Comparison of ENCODE assay signal across 1 cellular context in the genomic region with DNA sequence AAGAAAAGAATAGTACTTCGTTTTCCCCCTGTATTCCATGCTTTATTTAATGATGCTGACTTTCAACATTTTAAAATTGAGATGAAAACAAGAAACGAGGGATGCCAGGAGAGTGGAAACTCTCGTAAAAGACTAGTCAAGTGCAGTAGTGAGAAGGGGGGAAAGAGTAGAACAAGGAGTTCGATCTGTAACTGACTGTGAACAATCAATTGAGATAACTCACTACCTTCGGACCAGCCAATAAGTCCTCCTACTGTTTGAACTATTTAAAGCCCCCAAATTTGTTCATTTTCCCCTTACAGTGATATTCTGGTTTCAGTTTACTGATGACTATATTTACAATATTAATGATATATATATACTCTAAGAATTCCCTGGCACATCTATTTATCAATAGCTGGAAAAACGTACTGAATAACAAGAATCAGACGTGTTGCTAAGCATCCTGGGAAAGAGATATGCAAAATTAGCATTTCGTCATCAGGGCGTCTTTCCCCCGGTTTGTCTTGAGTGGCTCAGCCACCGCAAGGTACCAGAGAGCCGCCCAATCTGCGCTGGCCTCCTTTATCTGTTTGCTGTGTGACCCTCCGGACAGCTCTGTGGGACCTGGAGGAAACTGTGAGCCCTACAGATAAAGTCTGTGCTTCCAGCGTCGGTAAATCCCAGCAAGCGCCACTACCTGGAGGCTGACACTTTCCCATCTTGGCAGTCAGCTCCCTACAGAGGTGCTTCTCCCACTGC.
TF ChIP-seq lines count a peak whose summit lies in the region.

No MANE protein-coding gene starts in this region.

TF ChIP-seq in HEK293, 187 proteins besides CTCF, POLR2A, EP300 and RAD21 (continued from another document):
- TF ChIP-seq, protein P1, sequence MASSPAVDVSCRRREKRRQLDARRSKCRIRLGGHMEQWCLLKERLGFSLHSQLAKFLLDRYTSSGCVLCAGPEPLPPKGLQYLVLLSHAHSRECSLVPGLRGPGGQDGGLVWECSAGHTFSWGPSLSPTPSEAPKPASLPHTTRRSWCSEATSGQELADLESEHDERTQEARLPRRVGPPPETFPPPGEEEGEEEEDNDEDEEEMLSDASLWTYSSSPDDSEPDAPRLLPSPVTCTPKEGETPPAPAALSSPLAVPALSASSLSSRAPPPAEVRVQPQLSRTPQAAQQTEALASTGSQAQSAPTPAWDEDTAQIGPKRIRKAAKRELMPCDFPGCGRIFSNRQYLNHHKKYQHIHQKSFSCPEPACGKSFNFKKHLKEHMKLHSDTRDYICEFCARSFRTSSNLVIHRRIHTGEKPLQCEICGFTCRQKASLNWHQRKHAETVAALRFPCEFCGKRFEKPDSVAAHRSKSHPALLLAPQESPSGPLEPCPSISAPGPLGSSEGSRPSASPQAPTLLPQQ (tag by site-specific recombination; IDR thresholded peaks at IDR 0.05) = peak; percentile 69
- no peak for TF ChIP-seq ZNF777 (tag by site-specific recombination; IDR thresholded peaks at IDR 0.05; ENCODE audit: borderline replicate concordance)
- no peak for TF ChIP-seq ZNF133 (tag by site-specific recombination; IDR thresholded peaks at IDR 0.05)
- TF ChIP-seq ZNF354C (tag by site-specific recombination; IDR thresholded peaks at IDR 0.05; ENCODE audit: borderline replicate concordance, low read depth) = no peak
- TF ChIP-seq ZNF223 (tag by site-specific recombination; IDR thresholded peaks at IDR 0.05) = no peak
- peak; percentile 79 for TF ChIP-seq ZNF2 (tag by site-specific recombination; IDR thresholded peaks at IDR 0.05)
- no peak for TF ChIP-seq HOXD13 (CRISPR knock-in tag; IDR thresholded peaks at IDR 0.05; ENCODE audit: borderline replicate concordance)
- TF ChIP-seq ZNF311 (tag by site-specific recombination; IDR thresholded peaks at IDR 0.05; ENCODE audit: borderline replicate concordance) = no peak
- TF ChIP-seq ZNF214 (tag by site-specific recombination; IDR thresholded peaks at IDR 0.05; ENCODE audit: borderline replicate concordance) = no peak
- TF ChIP-seq ZNF514 (tag by site-specific recombination; IDR thresholded peaks at IDR 0.05) = no peak
- peak; percentile 60; the same call in 1 of the 2 replicates for TF ChIP-seq GLIS1 (tag by site-specific recombination; IDR thresholded peaks at IDR 0.05)
- TF ChIP-seq, protein P2, sequence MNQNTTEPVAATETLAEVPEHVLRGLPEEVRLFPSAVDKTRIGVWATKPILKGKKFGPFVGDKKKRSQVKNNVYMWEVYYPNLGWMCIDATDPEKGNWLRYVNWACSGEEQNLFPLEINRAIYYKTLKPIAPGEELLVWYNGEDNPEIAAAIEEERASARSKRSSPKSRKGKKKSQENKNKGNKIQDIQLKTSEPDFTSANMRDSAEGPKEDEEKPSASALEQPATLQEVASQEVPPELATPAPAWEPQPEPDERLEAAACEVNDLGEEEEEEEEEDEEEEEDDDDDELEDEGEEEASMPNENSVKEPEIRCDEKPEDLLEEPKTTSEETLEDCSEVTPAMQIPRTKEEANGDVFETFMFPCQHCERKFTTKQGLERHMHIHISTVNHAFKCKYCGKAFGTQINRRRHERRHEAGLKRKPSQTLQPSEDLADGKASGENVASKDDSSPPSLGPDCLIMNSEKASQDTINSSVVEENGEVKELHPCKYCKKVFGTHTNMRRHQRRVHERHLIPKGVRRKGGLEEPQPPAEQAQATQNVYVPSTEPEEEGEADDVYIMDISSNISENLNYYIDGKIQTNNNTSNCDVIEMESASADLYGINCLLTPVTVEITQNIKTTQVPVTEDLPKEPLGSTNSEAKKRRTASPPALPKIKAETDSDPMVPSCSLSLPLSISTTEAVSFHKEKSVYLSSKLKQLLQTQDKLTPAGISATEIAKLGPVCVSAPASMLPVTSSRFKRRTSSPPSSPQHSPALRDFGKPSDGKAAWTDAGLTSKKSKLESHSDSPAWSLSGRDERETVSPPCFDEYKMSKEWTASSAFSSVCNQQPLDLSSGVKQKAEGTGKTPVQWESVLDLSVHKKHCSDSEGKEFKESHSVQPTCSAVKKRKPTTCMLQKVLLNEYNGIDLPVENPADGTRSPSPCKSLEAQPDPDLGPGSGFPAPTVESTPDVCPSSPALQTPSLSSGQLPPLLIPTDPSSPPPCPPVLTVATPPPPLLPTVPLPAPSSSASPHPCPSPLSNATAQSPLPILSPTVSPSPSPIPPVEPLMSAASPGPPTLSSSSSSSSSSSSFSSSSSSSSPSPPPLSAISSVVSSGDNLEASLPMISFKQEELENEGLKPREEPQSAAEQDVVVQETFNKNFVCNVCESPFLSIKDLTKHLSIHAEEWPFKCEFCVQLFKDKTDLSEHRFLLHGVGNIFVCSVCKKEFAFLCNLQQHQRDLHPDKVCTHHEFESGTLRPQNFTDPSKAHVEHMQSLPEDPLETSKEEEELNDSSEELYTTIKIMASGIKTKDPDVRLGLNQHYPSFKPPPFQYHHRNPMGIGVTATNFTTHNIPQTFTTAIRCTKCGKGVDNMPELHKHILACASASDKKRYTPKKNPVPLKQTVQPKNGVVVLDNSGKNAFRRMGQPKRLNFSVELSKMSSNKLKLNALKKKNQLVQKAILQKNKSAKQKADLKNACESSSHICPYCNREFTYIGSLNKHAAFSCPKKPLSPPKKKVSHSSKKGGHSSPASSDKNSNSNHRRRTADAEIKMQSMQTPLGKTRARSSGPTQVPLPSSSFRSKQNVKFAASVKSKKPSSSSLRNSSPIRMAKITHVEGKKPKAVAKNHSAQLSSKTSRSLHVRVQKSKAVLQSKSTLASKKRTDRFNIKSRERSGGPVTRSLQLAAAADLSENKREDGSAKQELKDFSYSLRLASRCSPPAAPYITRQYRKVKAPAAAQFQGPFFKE (tag by site-specific recombination; IDR thresholded peaks at IDR 0.05; ENCODE audit: borderline replicate concordance) = no peak
- TF ChIP-seq BCL11A (tag by site-specific recombination; IDR thresholded peaks at IDR 0.05; ENCODE audit: low read depth) = no peak
- TF ChIP-seq BCL6B (tag by site-specific recombination; IDR thresholded peaks at IDR 0.05) = no peak
- TF ChIP-seq ZNF677 (tag by site-specific recombination; IDR thresholded peaks at IDR 0.05) = no peak
- no peak for TF ChIP-seq ZNF747 (tag by site-specific recombination; IDR thresholded peaks at IDR 0.05)
- no peak for TF ChIP-seq ZNF175 (tag by site-specific recombination; IDR thresholded peaks at IDR 0.05)
- peak; percentile 39; the same call in 1 of the 2 replicates for TF ChIP-seq ZEB2 (tag by site-specific recombination; IDR thresholded peaks at IDR 0.05)
- no peak for TF ChIP-seq INSM2 (tag by site-specific recombination; IDR thresholded peaks at IDR 0.05)
- TF ChIP-seq ZNF211 (tag by site-specific recombination; IDR thresholded peaks at IDR 0.05; ENCODE audit: low read depth) = no peak
- TF ChIP-seq SCRT1 (tag by site-specific recombination; IDR thresholded peaks at IDR 0.05; ENCODE audit: borderline replicate concordance) = no peak
- peak; percentile 99 for TF ChIP-seq ZNF768 (tag by site-specific recombination; IDR thresholded peaks at IDR 0.05)
- no peak for TF ChIP-seq HOXA7 (CRISPR knock-in tag; IDR thresholded peaks at IDR 0.05; ENCODE audit: borderline replicate concordance)
- TF ChIP-seq ZNF571 (tag by site-specific recombination; IDR thresholded peaks at IDR 0.05) = no peak
- TF ChIP-seq ZNF501 (tag by site-specific recombination; IDR thresholded peaks at IDR 0.05) = no peak; the same call in 1 of the 2 replicates
- TF ChIP-seq ZXDB (tag by site-specific recombination; IDR thresholded peaks at IDR 0.05) = peak; percentile 64
- peak; percentile 19; the same call in 1 of the 2 replicates for TF ChIP-seq ZSCAN4 (tag by site-specific recombination; IDR thresholded peaks at IDR 0.05)
- peak; percentile 33; the same call in 1 of the 2 replicates for TF ChIP-seq ZNF558 (tag by site-specific recombination; IDR thresholded peaks at IDR 0.05)
- no peak for TF ChIP-seq ZNF776 (tag by site-specific recombination; IDR thresholded peaks at IDR 0.05; ENCODE audit: borderline replicate concordance)
- no peak for TF ChIP-seq ZBTB7A (tag by site-specific recombination; IDR thresholded peaks at IDR 0.05; ENCODE audit: low read depth)
- TF ChIP-seq ZBTB8A (tag by site-specific recombination; IDR thresholded peaks at IDR 0.05) = 0 out of 2 replicates have a peak, but pooled peaks have one; percentile 49
- TF ChIP-seq OSR2 (tag by site-specific recombination; IDR thresholded peaks at IDR 0.05) = no peak
- no peak for TF ChIP-seq MZF1 (tag by site-specific recombination; IDR thresholded peaks at IDR 0.05; ENCODE audit: borderline replicate concordance)
- no peak for TF ChIP-seq ZFP41 (tag by site-specific recombination; IDR thresholded peaks at IDR 0.05; ENCODE audit: borderline replicate concordance)
- no peak for TF ChIP-seq MEIS1 (CRISPR knock-in tag; IDR thresholded peaks at IDR 0.05; ENCODE audit: borderline replicate concordance)
- no peak for TF ChIP-seq ZNF610 (tag by site-specific recombination; IDR thresholded peaks at IDR 0.05; ENCODE audit: borderline replicate concordance)
- no peak for TF ChIP-seq REPIN1 (tag by site-specific recombination; IDR thresholded peaks at IDR 0.05; ENCODE audit: low read depth)
- no peak for TF ChIP-seq ZNF202 (tag by site-specific recombination; IDR thresholded peaks at IDR 0.05; ENCODE audit: borderline replicate concordance)
- TF ChIP-seq ZNF155 (tag by site-specific recombination; IDR thresholded peaks at IDR 0.05) = no peak
- peak; percentile 52; the same call in 1 of the 2 replicates for TF ChIP-seq ZNF394 (tag by site-specific recombination; IDR thresholded peaks at IDR 0.05; ENCODE audit: borderline replicate concordance)
- TF ChIP-seq ZNF114 (tag by site-specific recombination; IDR thresholded peaks at IDR 0.05) = no peak
- no peak for TF ChIP-seq TRIM28 (IDR thresholded peaks at IDR 0.05; ENCODE audit: borderline replicate concordance, low read length)
- TF ChIP-seq, protein P3, sequence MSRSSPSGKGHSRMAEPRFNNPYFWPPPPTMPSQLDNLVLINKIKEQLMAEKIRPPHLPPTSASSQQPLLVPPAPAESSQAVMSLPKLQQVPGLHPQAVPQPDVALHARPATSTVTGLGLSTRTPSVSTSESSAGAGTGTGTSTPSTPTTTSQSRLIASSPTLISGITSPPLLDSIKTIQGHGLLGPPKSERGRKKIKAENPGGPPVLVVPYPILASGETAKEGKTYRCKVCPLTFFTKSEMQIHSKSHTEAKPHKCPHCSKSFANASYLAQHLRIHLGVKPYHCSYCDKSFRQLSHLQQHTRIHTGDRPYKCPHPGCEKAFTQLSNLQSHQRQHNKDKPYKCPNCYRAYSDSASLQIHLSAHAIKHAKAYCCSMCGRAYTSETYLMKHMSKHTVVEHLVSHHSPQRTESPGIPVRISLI (tag by site-specific recombination; IDR thresholded peaks at IDR 0.05) = no peak
- TF ChIP-seq ZBTB21 (tag by site-specific recombination; IDR thresholded peaks at IDR 0.05) = peak; percentile 72; the same call in 1 of the 2 replicates
- no peak for TF ChIP-seq BCL11B (tag by site-specific recombination; IDR thresholded peaks at IDR 0.05; ENCODE audit: low read depth)
- peak; percentile 49; the same call in 1 of the 2 replicates for TF ChIP-seq PRDM4 (tag by site-specific recombination; IDR thresholded peaks at IDR 0.05)
